8 cellular contexts compared by ENCODE assay signal in genomic region chr1:64823691-64824476, GRCh38.
DNase-seq lines count a peak whose midpoint lies in the region; ATAC-seq lines count a peak whose summit lies in the region.

No MANE protein-coding gene starts in this region.

- WGBS in mesenchymal stem cell = 74% methylated on average over 7 of the region's 11 CpGs

- H3K14ac ChIP-seq in mesenchymal stem cell (ENCODE audit: low read length in 2 of 2) = no peak overlapping the region

- no peak overlapping the region for H3K27ac ChIP-seq in effector memory CD4-positive, alpha-beta T cell (ENCODE audit: insufficient read depth, low read length, poor library complexity, severe bottlenecking)
- no peak overlapping the region for H3K27ac ChIP-seq in mesenchymal stem cell (ENCODE audit: low read length, poor library complexity, severe bottlenecking)

- no peak overlapping the region for H3K4ac ChIP-seq in mesenchymal stem cell (ENCODE audit: low read depth in 1 of 2, low read length in 2 of 2)

- H2BK5ac ChIP-seq in mesenchymal stem cell (ENCODE audit: low read depth, low read length, poor library complexity, severe bottlenecking) = no peak overlapping the region

- no peaks in the 10 kb centered on the region for H3K79me1 ChIP-seq in mesenchymal stem cell (replicated peaks; ENCODE audit: low read length, poor library complexity, severe bottlenecking)

- no peak overlapping the region for H4K91ac ChIP-seq in mesenchymal stem cell (ENCODE audit: low read length)

- no peak overlapping the region for H3K4me3 ChIP-seq in effector memory CD4-positive, alpha-beta T cell (ENCODE audit: insufficient read depth, low read depth, low read length, poor library complexity, severe bottlenecking)
- H3K4me3 ChIP-seq in mesenchymal stem cell (ENCODE audit: insufficient read depth in 1 of 2, low read depth in 1 of 2, low read length in 2 of 2) = peak overlapping the region in 1 of 2 experiments; percentile 43

- no peak overlapping the region for H2BK12ac ChIP-seq in mesenchymal stem cell (ENCODE audit: low read length in 2 of 2)

- H3K23ac ChIP-seq in mesenchymal stem cell (ENCODE audit: low read length in 2 of 2) = no peak overlapping the region

- H2BK120ac ChIP-seq in mesenchymal stem cell (ENCODE audit: low read depth, low read length) = no peak overlapping the region

- H2AFZ ChIP-seq in mesenchymal stem cell (ENCODE audit: low read depth, low read length) = no peak overlapping the region

- H2AK5ac ChIP-seq in mesenchymal stem cell (ENCODE audit: low read length, severe bottlenecking) = no peak overlapping the region

- no peak overlapping the region for H3K18ac ChIP-seq in mesenchymal stem cell (ENCODE audit: low read depth in 1 of 2, low read length in 2 of 2)

- H2BK15ac ChIP-seq in mesenchymal stem cell (ENCODE audit: low read depth, poor library complexity, severe bottlenecking) = no peak overlapping the region

- H3K4me1 ChIP-seq in effector memory CD4-positive, alpha-beta T cell (ENCODE audit: control insufficient read depth, insufficient read depth, low read length, poor library complexity, severe bottlenecking) = peaks cover 5% of the 10 kb centered on the region
- no peaks in the 10 kb centered on the region for H3K4me1 ChIP-seq in mesenchymal stem cell (ENCODE audit: control insufficient read depth, insufficient read depth, low read depth, low read length)

- H3K4me2 ChIP-seq in mesenchymal stem cell (ENCODE audit: low read length, poor library complexity, severe bottlenecking) = no peak overlapping the region

- DNase-seq in ELR (ENCODE audit: low read depth) (peak; percentile 87), NCI-H526 (lab: John Stamatoyannopoulos, UW) (peak; percentile 60 to 87), mesenchymal stem cell (peak; percentile 75), posterior vena cava (ENCODE audit: low spot score) (no peak)
- peak; percentile 53 for DNase-seq in activated CD4-positive, alpha-beta T cell treated with anti-CD3 and anti-CD28 coated beads, Interleukin-2, amount 50 U/mL, for 1 hour
- DNase-seq in effector memory CD4-positive, alpha-beta T cell = peak; percentile 16 to 47 (median 27)
- peak; percentile 14 to 21 for DNase-seq in stimulated activated CD8-positive, alpha-beta memory T cell treated with anti-CD3 and anti-CD28 coated beads, Interleukin-2, amount 100 ng/mL, for 48 hours (ENCODE audit: low read depth in 2 of 2)

- peak overlapping the region; percentile 67 for H3K9ac ChIP-seq in mesenchymal stem cell (ENCODE audit: low read length)

- peak; percentile 74 for ATAC-seq in HG03354 (IDR thresholded peaks at IDR 0.05; ENCODE audit: poor library complexity, severe bottlenecking, unreplicated experiment)

- intact Hi-C loops in posterior vena cava (cut with DNase I) = loop anchor here (5.0 to 10.0 kb wide), 2 partner anchors 139 to 557 kb away; no protein-coding TSS in a partner anchor

- H4K8ac ChIP-seq in mesenchymal stem cell (ENCODE audit: low read length) = no peak overlapping the region

- H3K9me3 ChIP-seq in effector memory CD4-positive, alpha-beta T cell (ENCODE audit: control insufficient read depth, low read length) = no peaks in the 10 kb centered on the region
- no peaks in the 10 kb centered on the region for H3K9me3 ChIP-seq in mesenchymal stem cell (ENCODE audit: control insufficient read depth, low read length)

- H3K36me3 ChIP-seq in effector memory CD4-positive, alpha-beta T cell (ENCODE audit: control insufficient read depth, insufficient read depth, low read length) = no peaks in the 10 kb centered on the region
- no peaks in the 10 kb centered on the region for H3K36me3 ChIP-seq in mesenchymal stem cell (ENCODE audit: control insufficient read depth in 1 of 2, insufficient read depth in 2 of 2, low read depth in 1 of 2, low read length in 2 of 2)

- H3K27me3 ChIP-seq in effector memory CD4-positive, alpha-beta T cell (replicated peaks; ENCODE audit: control insufficient read depth, insufficient read depth, low read length, poor library complexity, severe bottlenecking) = no peaks in the 10 kb centered on the region
- no peaks in the 10 kb centered on the region for H3K27me3 ChIP-seq in mesenchymal stem cell (ENCODE audit: control insufficient read depth in 1 of 2, insufficient read depth in 1 of 2, low read length in 2 of 2)
